In genomic region chr9:97276310-97276852, GRCh38 we compare ENCODE assay signal across 16 cellular contexts. TPM values are rescaled to one million over a fixed set of nuclear protein-coding genes. Genes with fewer than 3 reads are reported as not detected.
A peak's percentile ranks its signal among the peaks of the same experiment; 100 is the strongest.
DNase-seq lines count a peak whose midpoint lies in the region; ATAC-seq and TF ChIP-seq lines count a peak whose summit lies in the region.
"Had no signal": no experiment of that assay in that cellular context is flagged by ENCODE, and none has a peak within 500 bp of the region (broad histone marks: within the 10 kb centered on the region; RNA-seq: fewer than 3 reads in every experiment).

No MANE protein-coding gene starts in this region.

- no peak overlapping the region for H2BK15ac ChIP-seq in H9 (ENCODE audit: low read depth, low read length)

- H2AK5ac ChIP-seq in H9 (ENCODE audit: insufficient read length, low read length), result no peak overlapping the region

- H3K4ac ChIP-seq in H9 (ENCODE audit: low read depth, low read length), result no peak overlapping the region

- H2BK120ac ChIP-seq in H9 (ENCODE audit: low read depth, low read length, poor library complexity, severe bottlenecking), result no peak overlapping the region

- H3K4me1 Mint-ChIP-seq in H9 (peaks cover 33 to 35% of the 10 kb centered on the region in 2 experiments), endodermal cell (peaks cover 29% of the 10 kb centered on the region)
- H3K4me1 Mint-ChIP-seq in activated CD4-positive, alpha-beta memory T cell treated with anti-CD3 and anti-CD28 coated beads for 36 hours (ENCODE audit: low read depth), result no peaks in the 10 kb centered on the region

- no peak overlapping the region for H2BK12ac ChIP-seq in H9 (ENCODE audit: insufficient read length, low read depth, low read length)

- H3K4me3 Mint-ChIP-seq in H9 (no peak overlapping the region), endodermal cell (no peak overlapping the region)
- H3K4me3 Mint-ChIP-seq in activated CD4-positive, alpha-beta memory T cell treated with anti-CD3 and anti-CD28 coated beads for 36 hours, result no peak overlapping the region
- H3K4me3 Mint-ChIP-seq: CD14-positive monocyte; CD8-positive, alpha-beta T cell had no signal

- no peak overlapping the region for H3K9ac ChIP-seq in H9 (ENCODE audit: extremely low read depth, insufficient read length, low read length)
- H3K9ac ChIP-seq in endodermal cell (ENCODE audit: extremely low read depth, low read length, poor library complexity, severe bottlenecking), result no peak overlapping the region

- H3K14ac ChIP-seq in H9 (ENCODE audit: insufficient read depth, low read length), result no peak overlapping the region; the same call in 1 of the 2 replicates

- H3K36me3 Mint-ChIP-seq in H9 (ENCODE audit: insufficient read depth in 1 of 3, low read depth in 3 of 3) (peaks cover 22 to 38% (median 31%) of the 10 kb centered on the region in 3 experiments; a peak in 6 of 7 replicates), endodermal cell (ENCODE audit: low read depth) (peaks cover 32% of the 10 kb centered on the region)
- peaks cover 26% of the 10 kb centered on the region for H3K36me3 Mint-ChIP-seq in activated CD4-positive, alpha-beta memory T cell treated with anti-CD3 and anti-CD28 coated beads for 36 hours

- no peaks in the 10 kb centered on the region for H3K79me1 ChIP-seq in H9 (ENCODE audit: insufficient read depth, low read depth, low read length, poor library complexity, severe bottlenecking)

- peak overlapping the region; percentile 31 to 81 (median 77); a peak in 6 of 7 replicates for H3K27ac Mint-ChIP-seq in H9
- no peak overlapping the region for H3K27ac Mint-ChIP-seq in endodermal cell
- no peak overlapping the region for H3K27ac Mint-ChIP-seq in activated CD4-positive, alpha-beta memory T cell treated with anti-CD3 and anti-CD28 coated beads for 36 hours
- H3K27ac Mint-ChIP-seq: CD8-positive, alpha-beta T cell had no signal

- H4K8ac ChIP-seq in H9 (replicated peaks; ENCODE audit: insufficient read length, low read depth, low read length), result no peak overlapping the region

- no peak overlapping the region for H3K56ac ChIP-seq in H9 (ENCODE audit: insufficient read length, low read depth, low read length)

- intact Hi-C loops in activated CD4-positive, alpha-beta memory T cell treated with anti-CD3 and anti-CD28 coated beads for 36 hours (cut with micrococcal nuclease), result no loop called here

- WGBS in H9 (ENCODE audit: extremely low coverage, insufficient read length, low lambda C conversion rate), result no CpG with 5 or more reads among the region's 6 CpGs
- WGBS in endodermal cell (ENCODE audit: insufficient coverage in 1 of 2, insufficient read length in 1 of 2), 2 experiments, result 46 to 50% methylated on average over 2 to 6 of the region's 6 CpGs

- no peak for TF ChIP-seq CTCF in H9 (conservative IDR thresholded peaks at IDR 0.05)
- no peak for TF ChIP-seq CTCF in endodermal cell (conservative IDR thresholded peaks at IDR 0.05)

- H4K91ac ChIP-seq in H9 (ENCODE audit: insufficient read length, low read depth, low read length), result no peak overlapping the region

- H3K9me3 Mint-ChIP-seq in H9 (no peaks in the 10 kb centered on the region), endodermal cell (no peaks in the 10 kb centered on the region)
- H3K9me3 Mint-ChIP-seq in activated CD4-positive, alpha-beta memory T cell treated with anti-CD3 and anti-CD28 coated beads for 36 hours, result no peaks in the 10 kb centered on the region
- H3K9me3 Mint-ChIP-seq: CD8-positive, alpha-beta T cell had no signal

- no peak overlapping the region for H2BK5ac ChIP-seq in H9 (ENCODE audit: insufficient read length, low read length)

- ATAC-seq in HG03354 (IDR thresholded peaks at IDR 0.05; ENCODE audit: poor library complexity, severe bottlenecking, unreplicated experiment), result no peak
- no peak for ATAC-seq in GM18870 (IDR thresholded peaks at IDR 0.05; ENCODE audit: unreplicated experiment)
- ATAC-seq: A549; CD8-positive, alpha-beta T cell; K562 had no signal

- no peaks in the 10 kb centered on the region for H3K23me2 ChIP-seq in H9 (ENCODE audit: insufficient read length, low read depth, low read length, poor library complexity, severe bottlenecking)

- CTCF ChIA-PET in activated CD4-positive, alpha-beta memory T cell treated with anti-CD3 and anti-CD28 coated beads for 36 hours (lab: Charles Lee), result no interaction called here

- peak; percentile 40 for DNase-seq in H9
- DNase-seq in NCI-H146 treated with DMSO at 0.1 percent for 48 hours (lab: John Stamatoyannopoulos, UW; ENCODE audit: unreplicated experiment), result peak; percentile 26
- DNase-seq in endodermal cell, result peak; percentile 57
- DNase-seq in iPS-NIHi7 (ENCODE audit: extremely low spot score), result peak; percentile 43
- no peak for DNase-seq in activated CD4-positive, alpha-beta memory T cell treated with anti-CD3 and anti-CD28 coated beads for 36 hours
- no peak for DNase-seq in effector CD8-positive, alpha-beta T cell (lab: John Stamatoyannopoulos, UW)
- DNase-seq: BE2C; Caco-2; CD8-positive, alpha-beta T cell; DND-41; GDM1 had no signal

- H3K9me3 ChIP-seq in H9 (ENCODE audit: control insufficient read depth, low read depth, low read length) (no peaks in the 10 kb centered on the region), endodermal cell (ENCODE audit: control insufficient read depth, low read length) (no peaks in the 10 kb centered on the region)
- H3K9me3 ChIP-seq: A549, BE2C, Caco-2 had no signal

- H4K20me1 ChIP-seq in H9 (ENCODE audit: control insufficient read depth, insufficient read depth, insufficient read length), result no peaks in the 10 kb centered on the region

- H3K27ac ChIP-seq in H9 (ENCODE audit: insufficient read length, low read depth, low read length) (no peak overlapping the region), endodermal cell (ENCODE audit: low read depth, low read length) (no peak overlapping the region)
- H3K27ac ChIP-seq: A549 had no signal

- H3K23ac ChIP-seq in H9 (ENCODE audit: insufficient read length, low read depth, low read length), result no peak overlapping the region

- H3K18ac ChIP-seq in H9 (ENCODE audit: insufficient read length, low read depth, low read length), result peak overlapping the region; percentile 27

- no peak overlapping the region for H3T11ph ChIP-seq in H9 (ENCODE audit: low read length)

- POLR2A ChIA-PET in activated CD4-positive, alpha-beta memory T cell treated with anti-CD3 and anti-CD28 coated beads for 36 hours (lab: Charles Lee), result no interaction called here

- H2BK20ac ChIP-seq in H9 (ENCODE audit: low read depth, low read length, poor library complexity, severe bottlenecking), result no peak overlapping the region

- peaks cover 7% of the 10 kb centered on the region; the same call in 1 of the 2 replicates for H3K4me1 ChIP-seq in H9 (ENCODE audit: insufficient read depth, low read length)
- peaks cover 13% of the 10 kb centered on the region for H3K4me1 ChIP-seq in endodermal cell (ENCODE audit: control insufficient read depth, insufficient read depth, low read length)
- H3K4me1 ChIP-seq: A549, BE2C had no signal

- no peak overlapping the region for H3K4me2 ChIP-seq in H9 (ENCODE audit: insufficient read depth, insufficient read length, low read length)
- H3K4me2 ChIP-seq: A549 had no signal

- peaks cover 7% of the 10 kb centered on the region for H3K36me3 ChIP-seq in endodermal cell (ENCODE audit: control insufficient read depth, insufficient read depth, low read length)
- H3K36me3 ChIP-seq: BE2C had no signal

- H3K27me3 Mint-ChIP-seq in H9 (ENCODE audit: low read depth), result no peaks in the 10 kb centered on the region
- H3K27me3 Mint-ChIP-seq in endodermal cell (ENCODE audit: insufficient read depth), result no peaks in the 10 kb centered on the region
- no peaks in the 10 kb centered on the region for H3K27me3 Mint-ChIP-seq in activated CD4-positive, alpha-beta memory T cell treated with anti-CD3 and anti-CD28 coated beads for 36 hours

- no peak overlapping the region for H2AFZ ChIP-seq in H9 (ENCODE audit: low read length)

- no peaks in the 10 kb centered on the region for H3K79me2 ChIP-seq in H9 (ENCODE audit: insufficient read depth, low read length)

- H3K27me3 ChIP-seq in H9 (ENCODE audit: insufficient read depth, low read length) (no peaks in the 10 kb centered on the region), endodermal cell (ENCODE audit: control insufficient read depth, insufficient read depth, low read length, poor library complexity, severe bottlenecking) (no peaks in the 10 kb centered on the region)

- H4K5ac ChIP-seq in H9 (ENCODE audit: insufficient read length, low read depth, low read length), result no peak overlapping the region

- no peak overlapping the region for H3K4me3 ChIP-seq in endodermal cell (ENCODE audit: low read length)
- H3K4me3 ChIP-seq: A549, K562 had no signal

RNA-seq across cellular contexts. Expression of gene CCDC180, which starts 31.1 kb away (rescaled TPM):
- total RNA-seq in H9 (2021), result 5.9 and 6.1 TPM in 2 replicates
- 10 to 100 TPM in 1 of 2 donors, 1 to 10 TPM in 1; 4.9 to 10.9 TPM for total RNA-seq in endodermal cell
- polyA plus RNA-seq in endodermal cell (2013, experiment 1 of 2), result 5.2 TPM
- 4.8 TPM for polyA plus RNA-seq in endodermal cell (2013, experiment 2 of 2)
- 1 to 10 TPM; 1.1 to 2.3 TPM for total RNA-seq in activated CD4-positive, alpha-beta memory T cell treated with anti-CD3 and anti-CD28 coated beads for 36 hours

Comparison
In these comparisons a context has a peak if more than half of its experiments do, and no peak if none do; other contexts are left out.
1. DNase-seq: peak in H9 (single experiment), NCI-H146 treated with DMSO at 0.1 percent for 48 hours (single experiment), endodermal cell (single experiment) and iPS-NIHi7 (single experiment); none in activated CD4-positive, alpha-beta memory T cell treated with anti-CD3 and anti-CD28 coated beads for 36 hours (single experiment) and effector CD8-positive, alpha-beta T cell (single experiment).
2. H3K27ac Mint-ChIP-seq: peak in H9 (3 of 3); none in endodermal cell (single experiment) and activated CD4-positive, alpha-beta memory T cell treated with anti-CD3 and anti-CD28 coated beads for 36 hours (single experiment).